Comparison of ENCODE assay signal across 21 cellular contexts in the genomic region with DNA sequence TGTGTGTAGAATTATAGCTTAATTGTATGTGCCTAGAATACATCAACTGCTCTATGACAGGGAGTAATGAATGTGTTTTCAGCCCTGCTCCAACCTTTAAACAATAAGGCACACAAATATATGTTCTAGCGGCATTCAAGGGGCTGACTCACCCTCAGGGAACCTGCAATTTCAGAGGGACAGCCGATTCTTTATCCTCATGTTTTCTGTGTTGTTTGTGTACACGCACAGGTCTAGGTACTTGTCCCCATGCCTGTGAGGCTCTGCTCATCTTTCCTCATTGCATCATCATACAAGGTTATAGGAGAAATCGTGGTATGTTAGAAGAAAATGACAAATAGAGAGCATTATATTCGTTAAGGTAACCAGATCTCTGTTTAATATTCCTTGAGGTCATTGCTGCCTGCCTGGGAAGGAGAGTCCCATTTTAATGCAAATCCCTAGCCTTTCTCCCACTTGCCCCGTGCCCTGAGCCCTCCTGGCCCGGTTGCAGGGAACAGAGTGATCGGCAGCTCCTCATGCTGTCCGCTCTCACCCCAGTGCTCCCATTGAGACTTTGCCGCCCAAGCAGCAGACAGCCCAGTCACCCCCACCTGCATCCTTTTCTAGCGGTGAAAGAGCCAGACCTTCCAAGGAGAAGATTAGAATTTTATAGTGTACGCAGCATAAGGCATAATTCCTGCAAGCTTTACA. TPM values are rescaled to one million over a fixed set of nuclear protein-coding genes. Genes with fewer than 3 reads are reported as not detected.
DNase-seq lines count a peak whose midpoint lies in the region; ATAC-seq and TF ChIP-seq lines count a peak whose summit lies in the region.
"Had no signal": no experiment of that assay in that cellular context is flagged by ENCODE, and none has a peak within 500 bp of the region (broad histone marks: within the 10 kb centered on the region; RNA-seq: fewer than 3 reads in every experiment).

No MANE protein-coding gene starts in this region.

- H4K20me1 ChIP-seq in Karpas-422 (ENCODE audit: insufficient read depth, low read depth, low read length): no peaks in the 10 kb centered on the region

- WGBS in mesodermal cell (ENCODE audit: insufficient coverage in 2 of 2), 2 experiments: 46 to 49% methylated on average over 5 of the region's 12 CpGs

- H3K9me2 ChIP-seq in Karpas-422 (replicated peaks; ENCODE audit: insufficient read depth, low read length): no peaks in the 10 kb centered on the region

- DNase-seq in G401 (ENCODE audit: low spot score) (peak; percentile 72), Karpas-422 (peak; percentile 9), ascending aorta (ENCODE audit: low spot score in 2 of 2) (no peak), vagina (ENCODE audit: extremely low spot score in 2 of 2) (no peak), mucosa of gallbladder (ENCODE audit: low spot score) (no peak), NCI-H1105 (lab: John Stamatoyannopoulos, UW) (no peak)
- no peak for DNase-seq in activated T-cell treated with anti-CD3 and anti-CD28 coated beads, Interleukin-2, amount 50 U/mL, for 4 hours
- DNase-seq: activated CD4-positive, alpha-beta T cell treated with anti-CD3 and anti-CD28 coated beads for 4 hours; activated naive CD4-positive, alpha-beta T cell treated with anti-CD3 and anti-CD28 coated beads, Interleukin-2, amount 50 U/mL, for 16 hours; COR-L47; GM23248; midbrain; NCI-H446 treated with DMSO at 0.1 percent for 48 hours; OCI-M1; ovary; SJCRH30; stimulated activated CD4-positive, alpha-beta T cell treated with anti-CD3 and anti-CD28 coated beads, Interleukin-4, amount 100 ng/mL, for 24 hours; stimulated activated CD8-positive, alpha-beta memory T cell treated with anti-CD3 and anti-CD28 coated beads, Interleukin-4, amount 100 ng/mL, for 48 hours had no signal

- H3K4me3 Mint-ChIP-seq in activated T-cell treated with anti-CD3 and anti-CD28 coated beads, Interleukin-2, amount 50 U/mL, for 4 hours: no peak overlapping the region

- peaks cover 33% of the 10 kb centered on the region for H3K27me3 Mint-ChIP-seq in activated T-cell treated with anti-CD3 and anti-CD28 coated beads, Interleukin-2, amount 50 U/mL, for 4 hours (ENCODE audit: low read depth)

- H3K9ac ChIP-seq in Karpas-422 (ENCODE audit: low read length): no peak overlapping the region
- H3K9ac ChIP-seq: GM23248 had no signal

- TF ChIP-seq CTCF in ascending aorta (IDR thresholded peaks at IDR 0.05) (no peak), vagina (IDR thresholded peaks at IDR 0.05) (no peak)

- H3K27ac ChIP-seq in Karpas-422 (ENCODE audit: low read length) (no peak overlapping the region), ascending aorta (peak overlapping the region; percentile 70 to 93), mesodermal cell (ENCODE audit: low read depth, low read length, severe bottlenecking) (peak overlapping the region; percentile 32), vagina (no peak overlapping the region)
- H3K27ac ChIP-seq: breast epithelium, GM23248, ovary, SJCRH30, suprapubic skin had no signal

- in situ Hi-C loops in G401 (cut with HindIII; ENCODE audit: low sequenced_read_pairs): no loop called here

- H3K27me3 ChIP-seq in Karpas-422 (ENCODE audit: low read length) (no peaks in the 10 kb centered on the region), ascending aorta (no peaks in the 10 kb centered on the region), vagina (no peaks in the 10 kb centered on the region)
- H3K27me3 ChIP-seq: breast epithelium, ovary, SJCRH30, suprapubic skin had no signal

- no peaks in the 10 kb centered on the region for H3K79me2 ChIP-seq in Karpas-422 (ENCODE audit: low read length)

- H3K9me3 ChIP-seq in Karpas-422 (ENCODE audit: low read length): no peaks in the 10 kb centered on the region
- no peaks in the 10 kb centered on the region for H3K9me3 ChIP-seq in ascending aorta
- H3K9me3 ChIP-seq in mesodermal cell (ENCODE audit: control insufficient read depth, low read length): no peaks in the 10 kb centered on the region
- H3K9me3 ChIP-seq in vagina: no peaks in the 10 kb centered on the region
- H3K9me3 ChIP-seq: breast epithelium, ovary, SJCRH30, suprapubic skin had no signal

- H3K4me1 ChIP-seq in Karpas-422 (ENCODE audit: low read length): no peaks in the 10 kb centered on the region
- H3K4me1 ChIP-seq in ascending aorta: peaks cover 12 to 56% of the 10 kb centered on the region in 2 donors
- peaks cover 10% of the 10 kb centered on the region for H3K4me1 ChIP-seq in mesodermal cell (ENCODE audit: control insufficient read depth, insufficient read depth, low read length, poor library complexity, severe bottlenecking)
- peaks cover 12% of the 10 kb centered on the region for H3K4me1 ChIP-seq in vagina
- H3K4me1 ChIP-seq: breast epithelium had no signal

- no peak overlapping the region for H2AFZ ChIP-seq in Karpas-422 (ENCODE audit: low read length)
- H2AFZ ChIP-seq: GM23248 had no signal

- H3K4me3 ChIP-seq in Karpas-422 (ENCODE audit: low read length) (no peak overlapping the region), ascending aorta (peak overlapping the region; percentile 18 to 48), mesodermal cell (ENCODE audit: extremely low read depth, insufficient read depth, low read length, poor library complexity, severe bottlenecking) (no peak overlapping the region), vagina (no peak overlapping the region)
- H3K4me3 ChIP-seq: breast epithelium, GM23248, ovary, SJCRH30, suprapubic skin had no signal

- no peak overlapping the region for H3K4me2 ChIP-seq in Karpas-422 (ENCODE audit: low read depth, low read length, poor library complexity, severe bottlenecking)

- no peak for ATAC-seq in activated T-cell treated with anti-CD3 and anti-CD28 coated beads, Interleukin-2, amount 50 U/mL, for 4 hours

- no peaks in the 10 kb centered on the region for H3K9me3 Mint-ChIP-seq in activated T-cell treated with anti-CD3 and anti-CD28 coated beads, Interleukin-2, amount 50 U/mL, for 4 hours

- no peak for TF ChIP-seq POLR2A in vagina (IDR thresholded peaks at IDR 0.05)

- intact Hi-C loops in ascending aorta (cut with DNase I): loop anchor here (5.0 to 10.0 kb wide), 2 partner anchors 65 to 393 kb away; no protein-coding TSS in a partner anchor
- intact Hi-C loops in vagina (cut with DNase I): no loop called here

- H3K36me3 ChIP-seq in Karpas-422 (ENCODE audit: insufficient read depth, low read length): no peaks in the 10 kb centered on the region
- peaks cover 14 to 19% of the 10 kb centered on the region in 2 donors for H3K36me3 ChIP-seq in ascending aorta
- peaks cover 84% of the 10 kb centered on the region for H3K36me3 ChIP-seq in mesodermal cell (ENCODE audit: control insufficient read depth, insufficient read depth, low read length)
- H3K36me3 ChIP-seq in vagina: peaks cover 0 to 6% of the 10 kb centered on the region in 2 donors
- H3K36me3 ChIP-seq: breast epithelium, ovary had no signal

- H3K4me1 Mint-ChIP-seq in activated T-cell treated with anti-CD3 and anti-CD28 coated beads, Interleukin-2, amount 50 U/mL, for 4 hours (ENCODE audit: low read depth): no peaks in the 10 kb centered on the region

- no peaks in the 10 kb centered on the region for H3K36me3 Mint-ChIP-seq in activated T-cell treated with anti-CD3 and anti-CD28 coated beads, Interleukin-2, amount 50 U/mL, for 4 hours (ENCODE audit: insufficient read depth)

RNA-seq across cellular contexts. Expression of a gene that starts 14.6 kb away (rescaled TPM):
- 11.3 and 21.9 TPM in 2 replicates for total RNA-seq in G401 (2014; rRNA removed; shearing (Covaris generic))
- not detected in 2 replicates for total RNA-seq in Karpas-422 (2014; rRNA removed; shearing (Covaris generic); ENCODE audit: low replicate concordance)
- 1,059 TPM for total RNA-seq in ascending aorta
- 109 TPM for polyA plus RNA-seq in mesodermal cell (2013, experiment 1 of 2)
- polyA plus RNA-seq in mesodermal cell (2013, experiment 2 of 2): 95.3 TPM
- total RNA-seq in vagina: 386 TPM
- 81.3 TPM for total RNA-seq in mucosa of gallbladder
- total RNA-seq in activated T-cell treated with anti-CD3 and anti-CD28 coated beads, Interleukin-2, amount 50 U/mL, for 4 hours: under 1 TPM; 0.16 to 0.41 (median 0.25) TPM

Comparison
In these comparisons a context has a peak if more than half of its experiments do, and no peak if none do; other contexts are left out.
1. DNase-seq: peak in G401 (single experiment) and Karpas-422 (single experiment); none in ascending aorta (0 of 2), vagina (0 of 2), mucosa of gallbladder (single experiment), NCI-H1105 (single experiment) and activated T-cell treated with anti-CD3 and anti-CD28 coated beads, Interleukin-2, amount 50 U/mL, for 4 hours (single experiment).
2. H3K27ac ChIP-seq: peak in ascending aorta (2 of 2) and mesodermal cell (single experiment); none in Karpas-422 (single experiment) and vagina (single experiment).
3. H3K4me3 ChIP-seq: peak in ascending aorta (2 of 2); none in Karpas-422 (single experiment), mesodermal cell (single experiment) and vagina (0 of 2).